ENCODE assay signal across 34 cellular contexts in genomic region chr11:105635466-105635865, GRCh38. TPM values are rescaled to one million over a fixed set of nuclear protein-coding genes. Genes with fewer than 3 reads are reported as not detected.
DNase-seq lines count a peak whose midpoint lies in the region; ATAC-seq lines count a peak whose summit lies in the region.
"Had no signal": no experiment of that assay in that cellular context is flagged by ENCODE, and none has a peak within 500 bp of the region (broad histone marks: within the 10 kb centered on the region; RNA-seq: fewer than 3 reads in every experiment).

No MANE protein-coding gene starts in this region.

- no peaks in the 10 kb centered on the region for H3K4me1 Mint-ChIP-seq in activated naive CD8-positive, alpha-beta T cell treated with anti-CD3 and anti-CD28 coated beads for 36 hours
- H3K4me1 Mint-ChIP-seq: B cell; CD14-positive monocyte; CD4-positive, alpha-beta memory T cell; CD4-positive, CD25-positive, alpha-beta regulatory T cell; CD8-positive, alpha-beta memory T cell had no signal

- H3K4me3 ChIP-seq in adipocyte (ENCODE audit: low read length), result no peak overlapping the region
- H3K4me3 ChIP-seq: A549; BLaER1; BLaER1 treated with 17β-estradiol and CSF1 and Interleukin-3, amounts not matched to agents 10 nM and 100 nM had no signal

- H3K27me3 Mint-ChIP-seq in activated naive CD8-positive, alpha-beta T cell treated with anti-CD3 and anti-CD28 coated beads for 36 hours, result no peaks in the 10 kb centered on the region
- H3K27me3 Mint-ChIP-seq: B cell; CD4-positive, alpha-beta memory T cell; CD4-positive, alpha-beta T cell; CD4-positive, CD25-positive, alpha-beta regulatory T cell; CD8-positive, alpha-beta memory T cell had no signal

- H3K27me3 ChIP-seq in adipocyte (replicated peaks; ENCODE audit: control insufficient read depth, insufficient read depth, low read length), result no peaks in the 10 kb centered on the region
- H3K27me3 ChIP-seq: BE2C; BLaER1; BLaER1 treated with 17β-estradiol and CSF1 and Interleukin-3, amounts not matched to agents 10 nM and 100 nM had no signal

- H3K36me3 Mint-ChIP-seq in activated naive CD8-positive, alpha-beta T cell treated with anti-CD3 and anti-CD28 coated beads for 36 hours, result no peaks in the 10 kb centered on the region
- H3K36me3 Mint-ChIP-seq: CD14-positive monocyte; CD4-positive, alpha-beta memory T cell; CD4-positive, CD25-positive, alpha-beta regulatory T cell; CD8-positive, alpha-beta memory T cell; CD8-positive, alpha-beta T cell had no signal

- no peak overlapping the region for H3K27ac Mint-ChIP-seq in activated naive CD8-positive, alpha-beta T cell treated with anti-CD3 and anti-CD28 coated beads for 36 hours
- H3K27ac Mint-ChIP-seq: B cell; CD14-positive monocyte; CD4-positive, alpha-beta memory T cell; CD4-positive, alpha-beta T cell; CD4-positive, CD25-positive, alpha-beta regulatory T cell; CD8-positive, alpha-beta memory T cell; CD8-positive, alpha-beta T cell had no signal

- DNase-seq in G401 (ENCODE audit: low spot score) (peak; percentile 74), adipocyte (ENCODE audit: low read depth) (peak; percentile 23), cerebellar cortex (ENCODE audit: low spot score) (peak; percentile 63), cerebellum (ENCODE audit: low spot score) (peak; percentile 29), Ammon's horn (ENCODE audit: low spot score) (no peak), NCI-H1930 (lab: John Stamatoyannopoulos, UW) (no peak), Right ventricle myocardium inferior (ENCODE audit: missing footprints) (no peak)
- DNase-seq in activated naive CD8-positive, alpha-beta T cell treated with anti-CD3 and anti-CD28 coated beads for 36 hours, result no peak
- DNase-seq: 8988T; ACHN; AML-193; BE2C; Caco-2; Calu3; CD4-positive, alpha-beta memory T cell; CD4-positive, alpha-beta T cell; CD4-positive, CD25-positive, alpha-beta regulatory T cell; CD8-positive, alpha-beta memory T cell; CD8-positive, alpha-beta T cell; COR-L47; DMS 273 treated with DMSO at 0.1 percent for 48 hours; DMS153; DMS53; DMS79; DMS79 treated with DMSO at 0.1 percent for 48 hours; DND-41; EL had no signal

- no peaks in the 10 kb centered on the region for H3K4me1 ChIP-seq in adipocyte (ENCODE audit: control insufficient read depth, insufficient read depth, low read length)
- H3K4me1 ChIP-seq: A549; BLaER1; BLaER1 treated with 17β-estradiol and CSF1 and Interleukin-3, amounts not matched to agents 10 nM and 100 nM had no signal

- in situ Hi-C loops in G401 (cut with HindIII; ENCODE audit: low sequenced_read_pairs), result no loop called here

- H3K9me3 ChIP-seq in adipocyte (ENCODE audit: control insufficient read depth, low read length), result no peaks in the 10 kb centered on the region
- H3K9me3 ChIP-seq: A549; BE2C; BLaER1; BLaER1 treated with 17β-estradiol and CSF1 and Interleukin-3, amounts not matched to agents 10 nM and 100 nM; Caco-2 had no signal

- no peak overlapping the region for H3K9ac ChIP-seq in adipocyte (ENCODE audit: low read length)
- H3K9ac ChIP-seq: BLaER1; BLaER1 treated with 17β-estradiol and CSF1 and Interleukin-3, amounts not matched to agents 10 nM and 100 nM had no signal

- intact Hi-C loops in Right ventricle myocardium inferior (cut with DNase I), result no loop called here

- ATAC-seq in Right ventricle myocardium inferior, result no peak
- ATAC-seq: A549; CD8-positive, alpha-beta T cell had no signal

- no peaks in the 10 kb centered on the region for H3K9me3 Mint-ChIP-seq in activated naive CD8-positive, alpha-beta T cell treated with anti-CD3 and anti-CD28 coated beads for 36 hours
- H3K9me3 Mint-ChIP-seq: CD4-positive, alpha-beta memory T cell; CD4-positive, alpha-beta T cell; CD8-positive, alpha-beta memory T cell; CD8-positive, alpha-beta T cell had no signal

- no peaks in the 10 kb centered on the region for H3K36me3 ChIP-seq in adipocyte (ENCODE audit: control insufficient read depth, insufficient read depth, low read length, severe bottlenecking)
- H3K36me3 ChIP-seq: BE2C; BLaER1; BLaER1 treated with 17β-estradiol and CSF1 and Interleukin-3, amounts not matched to agents 10 nM and 100 nM had no signal

- no peak overlapping the region for H3K4me3 Mint-ChIP-seq in activated naive CD8-positive, alpha-beta T cell treated with anti-CD3 and anti-CD28 coated beads for 36 hours
- H3K4me3 Mint-ChIP-seq: B cell; CD14-positive monocyte; CD4-positive, alpha-beta memory T cell; CD4-positive, alpha-beta T cell; CD4-positive, CD25-positive, alpha-beta regulatory T cell; CD8-positive, alpha-beta memory T cell; CD8-positive, alpha-beta T cell had no signal

RNA-seq across cellular contexts. Expression of gene GRIA4, which starts 25.6 kb away (rescaled TPM):
- total RNA-seq in G401 (2014; rRNA removed; shearing (Covaris generic)), result not detected in 2 replicates
- total RNA-seq in cerebellum (200 TPM), Right ventricle myocardium inferior (not detected)
- not detected for total RNA-seq in activated naive CD8-positive, alpha-beta T cell treated with anti-CD3 and anti-CD28 coated beads for 36 hours
- total RNA-seq: A172; A673; B cell; Caco-2; Calu3; CD4-positive, alpha-beta memory T cell; CD4-positive, alpha-beta T cell; CD4-positive, CD25-positive, alpha-beta regulatory T cell; CD8-positive, alpha-beta memory T cell; CD8-positive, alpha-beta T cell had no signal

Comparison
In these comparisons a context has a peak if more than half of its experiments do, and no peak if none do; other contexts are left out.
1. DNase-seq: peak in G401 (single experiment), adipocyte (single experiment), cerebellar cortex (single experiment) and cerebellum (single experiment); none in Ammon's horn (single experiment), NCI-H1930 (0 of 2), activated naive CD8-positive, alpha-beta T cell treated with anti-CD3 and anti-CD28 coated beads for 36 hours (single experiment) and Right ventricle myocardium inferior (single experiment).
2. RNA of gene GRIA4, which starts 25.6 kb away (total RNA-seq): 200 TPM in cerebellum (single experiment); not detected in G401, not detected in activated naive CD8-positive, alpha-beta T cell treated with anti-CD3 and anti-CD28 coated beads for 36 hours and not detected in Right ventricle myocardium inferior (single experiment); every median in the first group is over 100 times any median in the second.